Comparison of ENCODE assay signal across 27 cellular contexts in the genomic region with DNA sequence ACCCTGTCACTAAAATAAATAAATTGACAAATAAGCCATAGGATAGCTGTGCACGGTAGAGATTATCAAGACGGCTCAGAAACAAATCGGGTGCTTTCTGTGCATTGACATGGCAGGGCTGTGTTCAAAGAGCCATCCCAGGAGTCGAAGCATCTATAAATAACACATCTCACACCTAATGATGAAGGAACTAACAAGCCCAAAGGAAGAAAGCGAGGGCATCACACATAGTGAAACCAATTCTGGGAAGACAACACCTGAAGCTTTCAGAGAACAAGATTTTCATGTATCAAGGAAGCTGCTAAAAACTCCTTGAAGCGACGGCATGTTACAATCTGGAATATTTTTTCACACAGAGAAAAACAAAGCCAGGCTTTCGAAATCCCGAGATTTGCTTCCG. TPM values are rescaled to one million over a fixed set of nuclear protein-coding genes. Genes with fewer than 3 reads are reported as not detected.
DNase-seq lines count a peak whose midpoint lies in the region; ATAC-seq and TF ChIP-seq lines count a peak whose summit lies in the region.
"Had no signal": no experiment of that assay in that cellular context is flagged by ENCODE, and none has a peak within 500 bp of the region (broad histone marks: within the 10 kb centered on the region; RNA-seq: fewer than 3 reads in every experiment).

No MANE protein-coding gene starts in this region.

- 62 to 63% methylated on average over 8 to 10 of the region's 10 CpGs for WGBS in gastroesophageal sphincter (ENCODE audit: low coverage in 1 of 2), 2 donors
- 60 to 66% methylated on average over 10 of the region's 10 CpGs for WGBS in upper lobe of left lung, 2 donors
- WGBS in thyroid gland, 2 donors: 79% methylated on average over 10 of the region's 10 CpGs

- H3K4me3 ChIP-seq in gastroesophageal sphincter: no peak overlapping the region
- no peak overlapping the region for H3K4me3 ChIP-seq in upper lobe of left lung
- no peak overlapping the region for H3K4me3 ChIP-seq in thyroid gland (replicated peaks in 1 of 3)
- H3K4me3 ChIP-seq: breast epithelium, GM23338, heart right ventricle, lung, mucosa of descending colon, pancreas, right atrium auricular region, SK-N-MC, transverse colon had no signal

- peak overlapping the region; percentile 7 to 54 for H3K4me3 Mint-ChIP-seq in activated T-cell treated with anti-CD3 and anti-CD28 coated beads, Interleukin-2, amount 50 U/mL, for 72 hours
- no peak overlapping the region for H3K4me3 Mint-ChIP-seq in IgD-negative memory B cell
- H3K4me3 Mint-ChIP-seq: GM23338 had no signal

- no peak for TF ChIP-seq POLR2A in gastroesophageal sphincter (IDR thresholded peaks at IDR 0.05)
- no peak for TF ChIP-seq POLR2A in upper lobe of left lung (IDR thresholded peaks at IDR 0.05)
- TF ChIP-seq POLR2A in thyroid gland (IDR thresholded peaks at IDR 0.05): no peak

- H3K27ac ChIP-seq in gastroesophageal sphincter (peak overlapping the region in 3 of 4 donors; percentile 9 to 75 (median 40)), upper lobe of left lung (peak overlapping the region; percentile 13 to 61 (median 37)), RWPE1 (no peak overlapping the region), thyroid gland (no peak overlapping the region)
- H3K27ac ChIP-seq: epithelial cell of prostate, pancreas, right atrium auricular region, SK-N-MC had no signal

- CTCF ChIA-PET in RWPE1 (lab: Yijun Ruan, JAX): interaction anchor here (0.7 kb wide), 1 partner anchor 9 kb away, joined by 3 read pairs; no protein-coding TSS in a partner anchor

- peaks cover 52% of the 10 kb centered on the region for H3K4me1 Mint-ChIP-seq in activated T-cell treated with anti-CD3 and anti-CD28 coated beads, Interleukin-2, amount 50 U/mL, for 72 hours (ENCODE audit: low read depth)
- H3K4me1 Mint-ChIP-seq in IgD-negative memory B cell: peaks cover 28 to 48% (median 45%) of the 10 kb centered on the region in 3 donors

- no peaks in the 10 kb centered on the region for H3K9me3 ChIP-seq in gastroesophageal sphincter
- H3K9me3 ChIP-seq in upper lobe of left lung: no peaks in the 10 kb centered on the region
- no peaks in the 10 kb centered on the region for H3K9me3 ChIP-seq in thyroid gland
- H3K9me3 ChIP-seq: breast epithelium, heart right ventricle, mucosa of descending colon, pancreas, right atrium auricular region, transverse colon had no signal

- intact Hi-C loops in thyroid gland (cut with DNase I): no loop called here

- H3K36me3 Mint-ChIP-seq in activated T-cell treated with anti-CD3 and anti-CD28 coated beads, Interleukin-2, amount 50 U/mL, for 72 hours (ENCODE audit: insufficient read depth in 2 of 2): peaks cover 1 to 6% of the 10 kb centered on the region in 2 donors
- H3K36me3 Mint-ChIP-seq in IgD-negative memory B cell: peaks cover 6% of the 10 kb centered on the region

- TF ChIP-seq CTCF in gastroesophageal sphincter (IDR thresholded peaks at IDR 0.05): no peak
- TF ChIP-seq CTCF in upper lobe of left lung (IDR thresholded peaks at IDR 0.05): no peak
- no peak for TF ChIP-seq CTCF in RWPE1 (conservative IDR thresholded peaks at IDR 0.05; ENCODE audit: low read depth)
- TF ChIP-seq CTCF in thyroid gland (IDR thresholded peaks at IDR 0.05): no peak

- H3K27me3 ChIP-seq in gastroesophageal sphincter (no peaks in the 10 kb centered on the region), upper lobe of left lung (no peaks in the 10 kb centered on the region), thyroid gland (no peaks in the 10 kb centered on the region)
- H3K27me3 ChIP-seq: breast epithelium, heart right ventricle, pancreas, right atrium auricular region, transverse colon had no signal

- H3K9me3 Mint-ChIP-seq in activated T-cell treated with anti-CD3 and anti-CD28 coated beads, Interleukin-2, amount 50 U/mL, for 72 hours: no peaks in the 10 kb centered on the region
- no peaks in the 10 kb centered on the region for H3K9me3 Mint-ChIP-seq in IgD-negative memory B cell
- H3K9me3 Mint-ChIP-seq: GM23338, neural crest cell had no signal

- ATAC-seq in activated T-cell treated with anti-CD3 and anti-CD28 coated beads, Interleukin-2, amount 50 U/mL, for 72 hours (replicated peaks in 1 of 2): no peak
- no peak for ATAC-seq in gastroesophageal sphincter
- no peak for ATAC-seq in upper lobe of left lung (ENCODE audit: low FRiP score in 2 of 2)
- no peak for ATAC-seq in GM21717 (IDR thresholded peaks at IDR 0.05; ENCODE audit: unreplicated experiment)
- ATAC-seq: GM23338, heart right ventricle, HepG2, mucosa of descending colon, pancreas had no signal

- POLR2A ChIA-PET in RWPE1 (lab: Yijun Ruan, JAX; ENCODE audit: low non-redundant PET): no interaction called here

- DNase-seq in activated T-cell treated with anti-CD3 and anti-CD28 coated beads, Interleukin-2, amount 50 U/mL, for 72 hours: no peak
- DNase-seq in activated T-cell treated with anti-CD3 and anti-CD28 coated beads for 4 hours (no peak), upper lobe of left lung (no peak), RWPE1 (ENCODE audit: low spot score) (no peak), thyroid gland (no peak)
- DNase-seq: activated CD4-positive, alpha-beta T cell treated with anti-CD3 and anti-CD28 coated beads, Interleukin-2, amount 50 U/mL, for 4 hours; activated gamma-delta T cell treated with Interleukin-2 at 50 U/mL for 16 hours; amygdala; DND-41; heart right ventricle; NCI-H446 treated with DMSO at 0.1 percent for 48 hours; pancreas; stimulated activated CD4-positive, alpha-beta T cell treated with anti-CD3 and anti-CD28 coated beads, Interleukin-2, amount 100 ng/mL, for 24 hours; transverse colon had no signal

- TF ChIP-seq EP300 in gastroesophageal sphincter (IDR thresholded peaks at IDR 0.05) (no peak), upper lobe of left lung (IDR thresholded peaks at IDR 0.05) (no peak)

- peaks cover 62% of the 10 kb centered on the region for H3K27me3 Mint-ChIP-seq in activated T-cell treated with anti-CD3 and anti-CD28 coated beads, Interleukin-2, amount 50 U/mL, for 72 hours (ENCODE audit: low read depth)
- H3K27me3 Mint-ChIP-seq in IgD-negative memory B cell: no peaks in the 10 kb centered on the region
- H3K27me3 Mint-ChIP-seq: B cell had no signal

- peaks cover 0 to 45% of the 10 kb centered on the region in 2 donors for H3K36me3 ChIP-seq in gastroesophageal sphincter
- no peaks in the 10 kb centered on the region for H3K36me3 ChIP-seq in upper lobe of left lung
- H3K36me3 ChIP-seq in thyroid gland: no peaks in the 10 kb centered on the region
- H3K36me3 ChIP-seq: breast epithelium, pancreas, transverse colon had no signal

- no peak overlapping the region for H3K27ac Mint-ChIP-seq in activated T-cell treated with anti-CD3 and anti-CD28 coated beads, Interleukin-2, amount 50 U/mL, for 72 hours
- peak overlapping the region in 2 of 3 donors; percentile 35 to 51 for H3K27ac Mint-ChIP-seq in IgD-negative memory B cell
- H3K27ac Mint-ChIP-seq: B cell, GM23338 had no signal

- peaks cover 0 to 8% (median 0%) of the 10 kb centered on the region in 3 donors for H3K4me1 ChIP-seq in gastroesophageal sphincter
- H3K4me1 ChIP-seq in upper lobe of left lung: peaks cover 21 to 34% (median 29%) of the 10 kb centered on the region in 4 donors
- H3K4me1 ChIP-seq in thyroid gland: peaks cover 12 to 18% of the 10 kb centered on the region in 2 donors
- H3K4me1 ChIP-seq: breast epithelium had no signal

RNA-seq across cellular contexts. Expression of gene KLF2, which starts 36.1 kb away (rescaled TPM):
- total RNA-seq in activated T-cell treated with anti-CD3 and anti-CD28 coated beads, Interleukin-2, amount 50 U/mL, for 72 hours: under 1 TPM; 0.36 to 0.76 TPM
- 199 TPM for polyA plus RNA-seq in IgD-negative memory B cell
- total RNA-seq in gastroesophageal sphincter: 10 to 100 TPM; 29.4 to 40.0 (median 34.9) TPM
- 100 to 1,000 TPM in 2 of 6 donors, 10 to 100 TPM in 4; 26.2 to 298 (median 75.8) TPM for total RNA-seq in upper lobe of left lung
- 10 to 100 TPM in 3 of 4 donors, 1 to 10 TPM in 1; 9.1 to 15.9 (median 14.0) TPM for total RNA-seq in thyroid gland
- total RNA-seq: HepG2 had no signal
- polyA plus RNA-seq: GM23338, HepG2 had no signal

Comparison
In these comparisons a context has a peak if more than half of its experiments do, and no peak if none do; other contexts are left out.
1. H3K4me3 Mint-ChIP-seq: peak in activated T-cell treated with anti-CD3 and anti-CD28 coated beads, Interleukin-2, amount 50 U/mL, for 72 hours (2 of 2); none in IgD-negative memory B cell (0 of 4).
2. H3K27ac ChIP-seq: peak in gastroesophageal sphincter (3 of 4) and upper lobe of left lung (4 of 4); none in RWPE1 (single experiment) and thyroid gland (0 of 3).
3. RNA of gene KLF2, which starts 36.1 kb away (total RNA-seq): 26.2 to 298 TPM in upper lobe of left lung, 29.4 to 40.0 TPM in gastroesophageal sphincter and 9.1 to 15.9 TPM in thyroid gland; 0.36 to 0.76 TPM in activated T-cell treated with anti-CD3 and anti-CD28 coated beads, Interleukin-2, amount 50 U/mL, for 72 hours; every median in the first group is over 4 times any median in the second.